Comparison of ENCODE assay signal across 8 cellular contexts in the genomic region with DNA sequence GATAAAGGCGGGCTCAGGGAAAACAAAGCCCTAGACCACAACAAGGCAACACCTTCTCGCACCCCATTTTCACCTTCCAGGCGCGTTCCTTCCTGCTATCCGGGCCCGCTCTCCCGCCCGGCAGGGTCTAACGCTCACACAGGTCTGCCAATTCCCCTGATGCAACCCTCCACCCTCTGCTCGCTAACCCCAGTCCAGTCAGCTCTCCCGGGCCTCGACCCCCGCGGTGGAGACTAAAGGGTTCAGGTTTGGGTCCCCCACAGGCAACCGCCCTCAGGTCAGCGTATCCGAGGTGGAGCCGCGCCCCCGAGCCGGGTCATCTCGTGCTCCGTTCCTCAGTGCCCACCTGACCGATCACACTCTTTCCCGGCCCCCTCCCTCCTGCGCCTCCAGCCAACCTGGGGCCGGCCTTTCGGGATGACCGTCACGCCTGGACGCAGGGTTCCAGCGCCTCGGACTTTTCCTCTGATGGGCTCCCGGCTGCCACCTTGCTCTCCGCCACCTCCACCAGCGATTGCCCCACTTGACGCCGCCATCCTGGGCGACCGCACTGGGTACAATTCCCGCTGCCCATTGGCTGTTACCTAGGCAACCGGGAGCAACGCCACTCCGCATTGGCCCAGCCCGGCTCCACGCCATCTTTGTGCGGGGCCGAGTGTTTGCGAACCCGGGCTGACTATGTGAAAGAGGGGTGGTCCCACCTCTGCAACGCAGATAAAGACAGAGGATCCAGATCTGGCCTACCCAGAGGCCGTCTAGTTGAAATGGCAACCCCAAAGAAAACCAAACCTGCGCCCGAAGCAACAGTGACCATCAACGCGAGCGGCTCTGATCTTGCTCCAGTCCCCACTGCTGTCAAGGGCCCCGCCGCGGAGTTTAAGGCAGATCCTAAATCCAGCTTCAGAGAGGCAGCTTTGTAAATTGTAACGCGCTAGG. TPM values are rescaled to one million over a fixed set of nuclear protein-coding genes. Genes with fewer than 3 reads are reported as not detected.
DNase-seq lines count a peak whose midpoint lies in the region; ATAC-seq and TF ChIP-seq lines count a peak whose summit lies in the region.

A gene (minus strand): TSS at position 552 of the 936 bp plus-strand sequence. CDS start 13,847 bp downstream, outside the sequence.

- ATAC-seq in GM19351 (IDR thresholded peaks at IDR 0.05; ENCODE audit: unreplicated experiment) (peak; percentile 100), HG03469 (IDR thresholded peaks at IDR 0.05; ENCODE audit: unreplicated experiment) (peak; percentile 75), lower lobe of right lung (peak; percentile 99 to 100)

- H3K27me3 ChIP-seq in ectodermal cell (ENCODE audit: control insufficient read depth, insufficient read depth, low read length, poor library complexity, severe bottlenecking) (no peaks in the 10 kb centered on the region), lower lobe of right lung (ENCODE audit: low read depth) (no peaks in the 10 kb centered on the region)

- H3K27ac ChIP-seq in ectodermal cell (ENCODE audit: insufficient read depth, low read depth, low read length, poor library complexity, severe bottlenecking), result peak within 1 kb of the TSS; percentile 18
- H3K27ac ChIP-seq in lower lobe of right lung, result peak within 1 kb of the TSS; percentile 73

- peak within 1 kb of the TSS; percentile 63 for H3K4me3 ChIP-seq in ectodermal cell (ENCODE audit: insufficient read depth, low read depth, low read length)
- peak within 1 kb of the TSS; percentile 86 for H3K4me3 ChIP-seq in lower lobe of right lung

- H3K9me3 ChIP-seq in ectodermal cell (ENCODE audit: control insufficient read depth, low read length) (no peaks in the 10 kb centered on the region), lower lobe of right lung (no peaks in the 10 kb centered on the region)

- no peak for TF ChIP-seq CTCF in lower lobe of right lung (IDR thresholded peaks at IDR 0.05)

- no peaks in the 10 kb centered on the region for H3K4me1 ChIP-seq in ectodermal cell (ENCODE audit: control insufficient read depth, insufficient read depth, low read length)
- peaks cover 5% of the 10 kb centered on the region for H3K4me1 ChIP-seq in lower lobe of right lung

- intact Hi-C loops in lower lobe of right lung (cut with DNase I), result no loop called here

- H3K36me3 ChIP-seq in ectodermal cell (ENCODE audit: control insufficient read depth, insufficient read depth, low read length) (no peaks in the 10 kb centered on the region), lower lobe of right lung (no peaks in the 10 kb centered on the region)

- peak; percentile 58 to 94 (median 86) for DNase-seq in C1 segment of cervical spinal cord (lab: John Stamatoyannopoulos, UW)
- DNase-seq in NCI-H774 (lab: John Stamatoyannopoulos, UW), result peak; percentile 76
- peak; percentile 79 to 81 for DNase-seq in activated CD8-positive, alpha-beta memory T cell treated with anti-CD3 and anti-CD28 coated beads for 1 hour (ENCODE audit: extremely low read depth in 1 of 2, low read depth in 1 of 2)
- peak; percentile 95 for DNase-seq in lower lobe of right lung
- DNase-seq in stimulated activated CD4-positive, alpha-beta T cell treated with anti-CD3 and anti-CD28 coated beads, Interleukin-4, amount 100 ng/mL, for 48 hours (ENCODE audit: low read depth in 2 of 2), result peak; percentile 83 to 88

- WGBS in ectodermal cell, 2 experiments, result 8 to 9% methylated on average over 62 of the region's 62 CpGs

RNA-seq across cellular contexts. Expression of the gene that starts here (rescaled TPM):
- 34.3 TPM for polyA plus RNA-seq in ectodermal cell (2013, experiment 1 of 4)
- 33.3 TPM for polyA plus RNA-seq in ectodermal cell (2013, experiment 2 of 4)
- polyA plus RNA-seq in ectodermal cell (2013, experiment 3 of 4), result 30.6 TPM
- 30.6 TPM for polyA plus RNA-seq in ectodermal cell (2013, experiment 4 of 4)
- total RNA-seq in lower lobe of right lung, result 5.4 TPM

Comparison
In these comparisons a context has a peak if more than half of its experiments do, and no peak if none do; other contexts are left out.
1. Peak in every context shown above with its lines: DNase-seq, ATAC-seq, H3K4me3 ChIP-seq and H3K27ac ChIP-seq.